ENCODE assay signal across 1 cellular context in the genomic region with DNA sequence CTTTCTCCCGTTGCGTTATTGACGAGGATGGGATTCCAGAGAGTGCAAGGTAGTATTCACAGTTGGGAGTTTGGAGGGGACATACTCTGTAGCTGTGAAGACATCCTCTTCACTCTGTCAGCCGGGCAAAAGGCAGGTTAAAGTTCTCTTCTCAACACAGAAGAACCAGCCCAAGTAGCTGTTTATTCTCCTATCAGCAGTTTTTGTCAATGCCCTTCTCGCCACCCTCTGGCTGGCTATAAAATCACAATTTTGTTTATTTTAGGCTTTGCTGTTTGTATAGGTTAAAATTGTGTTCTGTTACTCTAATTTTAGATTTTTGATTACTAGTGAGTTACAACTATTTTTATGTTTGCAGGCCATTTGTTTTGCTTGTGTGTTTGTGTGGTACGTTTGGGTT.
TF ChIP-seq lines count a peak whose summit lies in the region.

No MANE protein-coding gene starts in this region.

TF ChIP-seq in H1, 55 proteins besides CTCF, POLR2A, EP300 and RAD21:
- peak; percentile 51; the same call in 1 of the 2 replicates for TF ChIP-seq MAFK (IDR thresholded peaks at IDR 0.05; ENCODE audit: low read depth, low read length)
- no peak for TF ChIP-seq EGR1 (IDR thresholded peaks at IDR 0.05; ENCODE audit: borderline replicate concordance, low read depth, low read length)
- TF ChIP-seq, protein P1, sequence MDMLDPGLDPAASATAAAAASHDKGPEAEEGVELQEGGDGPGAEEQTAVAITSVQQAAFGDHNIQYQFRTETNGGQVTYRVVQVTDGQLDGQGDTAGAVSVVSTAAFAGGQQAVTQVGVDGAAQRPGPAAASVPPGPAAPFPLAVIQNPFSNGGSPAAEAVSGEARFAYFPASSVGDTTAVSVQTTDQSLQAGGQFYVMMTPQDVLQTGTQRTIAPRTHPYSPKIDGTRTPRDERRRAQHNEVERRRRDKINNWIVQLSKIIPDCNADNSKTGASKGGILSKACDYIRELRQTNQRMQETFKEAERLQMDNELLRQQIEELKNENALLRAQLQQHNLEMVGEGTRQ (IDR thresholded peaks at IDR 0.05; ENCODE audit: low read length) = no peak
